ENCODE assay signal across 8 cellular contexts in genomic region chr7:138097064-138097741, GRCh38. TPM values are rescaled to one million over a fixed set of nuclear protein-coding genes. Genes with fewer than 3 reads are reported as not detected.
DNase-seq lines count a peak whose midpoint lies in the region; ATAC-seq lines count a peak whose summit lies in the region.

No MANE protein-coding gene starts in this region.

- DNase-seq in GDM1 (lab: John Stamatoyannopoulos, UW) (peak; percentile 33), SHP77 (lab: John Stamatoyannopoulos, UW) (peak; percentile 34 to 68), iPS-NIHi7 (ENCODE audit: extremely low spot score) (peak; percentile 32), cardiac septum (ENCODE audit: low spot score) (no peak)
- no peak for DNase-seq in effector CD8-positive, alpha-beta T cell (lab: John Stamatoyannopoulos, UW)
- DNase-seq in stimulated activated CD4-positive, alpha-beta T cell treated with anti-CD3 and anti-CD28 coated beads, Interleukin-12 subunit alpha, Interleukin-12 subunit beta, amount 100 ng/mL, for 4 hours, result no peak

- ATAC-seq in HG02798 (IDR thresholded peaks at IDR 0.05; ENCODE audit: poor library complexity, unreplicated experiment) (peak; percentile 62), HG02852 (IDR thresholded peaks at IDR 0.05; ENCODE audit: unreplicated experiment) (no peak)

- intact Hi-C loops in cardiac septum (cut with DNase I), result no loop called here

RNA-seq across cellular contexts. Expression of gene AKR1D1, which starts 20.9 kb away (rescaled TPM):
- total RNA-seq in cardiac septum, result not detected

Comparison
In these comparisons a context has a peak if more than half of its experiments do, and no peak if none do; other contexts are left out.
1. DNase-seq: peak in GDM1 (single experiment), SHP77 (2 of 2) and iPS-NIHi7 (single experiment); none in effector CD8-positive, alpha-beta T cell (single experiment), stimulated activated CD4-positive, alpha-beta T cell treated with anti-CD3 and anti-CD28 coated beads, Interleukin-12 subunit alpha, Interleukin-12 subunit beta, amount 100 ng/mL, for 4 hours (single experiment) and cardiac septum (single experiment).